Comparison of ENCODE assay signal across 37 cellular contexts in the genomic region with DNA sequence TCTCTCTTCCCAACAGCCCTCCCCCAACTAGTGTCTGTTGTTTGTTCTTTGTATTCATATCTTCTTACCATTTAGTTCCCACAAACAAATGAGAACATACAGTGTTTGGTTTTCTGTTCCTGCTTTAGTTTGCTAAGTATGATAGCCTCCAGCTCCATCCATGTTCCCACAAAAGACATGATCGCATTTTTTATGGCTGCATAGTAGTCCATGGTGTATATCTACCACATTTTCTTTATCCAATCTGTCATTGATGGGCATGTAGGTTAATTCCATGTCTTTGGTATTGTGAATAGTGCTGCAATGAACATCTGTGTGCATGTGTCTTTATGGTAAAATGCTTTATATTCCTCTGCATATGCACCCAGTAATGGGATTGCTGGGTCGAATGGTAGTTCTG.
"Had no signal": no experiment of that assay in that cellular context is flagged by ENCODE, and none has a peak within 500 bp of the region (broad histone marks: within the 10 kb centered on the region; RNA-seq: fewer than 3 reads in every experiment).

No MANE protein-coding gene starts in this region.

- FAIRE-seq: bronchial epithelial cell, TTC549 had no signal

- H3K4me3 Mint-ChIP-seq: activated B cell treated with CpG ODN at 0.5 μM for 24 hours; activated CD4-positive, alpha-beta memory T cell treated with anti-CD3 and anti-CD28 coated beads for 36 hours; activated CD4-positive, alpha-beta T cell treated with anti-CD3 and anti-CD28 coated beads, Interleukin-2, amount 10 ng/mL, durations not matched to agents 24 days and 14 days; activated CD8-positive, alpha-beta T cell treated with anti-CD3 and anti-CD28 coated beads for 36 hours; activated naive CD4-positive, alpha-beta T cell treated with anti-CD3 and anti-CD28 coated beads for 36 hours; activated naive CD8-positive, alpha-beta T cell treated with anti-CD3 and anti-CD28 coated beads for 36 hours; activated T-cell treated with anti-CD3 and anti-CD28 coated beads, Interleukin-2, amount 50 U/mL, for 4 hours; activated T-cell treated with anti-CD3 and anti-CD28 coated beads, Interleukin-2, amount 50 U/mL, for 72 hours; brain; central memory CD8-positive, alpha-beta T cell; T-helper 1 cell treated with Interleukin-12 subunit alpha and Interleukin-12 subunit beta and Interleukin-4 antibody, amounts not matched to agents 30 μg/mL and 1 μg/mL, for 36 hours; T-helper 2 cell treated with Interferon-gamma antibody and Interleukin-4, amounts not matched to agents 5 μg/mL and 100 μg/mL, for 36 hours had no signal

- H3K27me3 ChIP-seq: adrenal gland, cardiac muscle cell had no signal

- H3K4me1 ChIP-seq: adrenal gland had no signal

- DNase-seq: activated B cell treated with CpG ODN at 0.5 μM for 24 hours; activated CD4-positive, alpha-beta memory T cell treated with anti-CD3 and anti-CD28 coated beads for 36 hours; activated CD4-positive, alpha-beta T cell treated with anti-CD3 and anti-CD28 coated beads for 4 hours; activated CD4-positive, alpha-beta T cell treated with anti-CD3 and anti-CD28 coated beads, Interleukin-2, amount 10 ng/mL, durations not matched to agents 24 days and 14 days; activated CD4-positive, alpha-beta T cell treated with anti-CD3 and anti-CD28 coated beads, Interleukin-2, amount 50 U/mL, for 1 hour; activated CD4-positive, alpha-beta T cell treated with anti-CD3 and anti-CD28 coated beads, Interleukin-2, amount 50 U/mL, for 4 hours; activated CD4-positive, CD25-positive, alpha-beta regulatory T cell treated with anti-CD3 and anti-CD28 coated beads, Interleukin-2, amount 50 U/mL, for 72 hours; activated CD8-positive, alpha-beta memory T cell treated with anti-CD3 and anti-CD28 coated beads, Interleukin-2, amount 50 U/mL, for 4 hours; activated CD8-positive, alpha-beta T cell treated with anti-CD3 and anti-CD28 coated beads for 36 hours; activated effector memory CD4-positive, alpha-beta T cell treated with Interleukin-2 at 50 U/mL for 16 hours; activated gamma-delta T cell; activated naive CD4-positive, alpha-beta T cell; activated naive CD4-positive, alpha-beta T cell treated with anti-CD3 and anti-CD28 coated beads for 36 hours; activated naive CD4-positive, alpha-beta T cell treated with anti-CD3 and anti-CD28 coated beads, Interleukin-2, amount 50 U/mL, for 16 hours; activated naive CD8-positive, alpha-beta T cell treated with anti-CD3 and anti-CD28 coated beads for 36 hours; activated T-cell treated with anti-CD3 and anti-CD28 coated beads for 4 hours; activated T-cell treated with anti-CD3 and anti-CD28 coated beads, Interleukin-2, amount 50 U/mL, for 1 hour; activated T-cell treated with anti-CD3 and anti-CD28 coated beads, Interleukin-2, amount 50 U/mL, for 4 hours; activated T-cell treated with anti-CD3 and anti-CD28 coated beads, Interleukin-2, amount 50 U/mL, for 72 hours; adrenal gland; amniotic stem cell; aorta; caudate nucleus; cerebellar nuclear complex; T-helper 1 cell; T-helper 2 cell; T-helper 9 cell had no signal

- H3K27ac Mint-ChIP-seq: activated B cell treated with CpG ODN at 0.5 μM for 24 hours; activated CD4-positive, alpha-beta memory T cell treated with anti-CD3 and anti-CD28 coated beads for 36 hours; activated CD4-positive, alpha-beta T cell treated with anti-CD3 and anti-CD28 coated beads, Interleukin-2, amount 10 ng/mL, durations not matched to agents 24 days and 14 days; activated CD8-positive, alpha-beta T cell treated with anti-CD3 and anti-CD28 coated beads for 36 hours; activated naive CD4-positive, alpha-beta T cell treated with anti-CD3 and anti-CD28 coated beads for 36 hours; activated naive CD4-positive, alpha-beta T cell treated with anti-CD3 and anti-CD28 coated beads, Interleukin-2, amount 50 U/mL, for 72 hours; activated naive CD8-positive, alpha-beta T cell treated with anti-CD3 and anti-CD28 coated beads for 36 hours; activated T-cell treated with anti-CD3 and anti-CD28 coated beads, Interleukin-2, amount 50 U/mL, for 72 hours; activated T-helper 2 cell treated with anti-CD3 and anti-CD28 coated beads, Interferon-gamma antibody, Interleukin-2, Interleukin-4, amounts not matched to agents 10 μg/mL and 5 μg/mL and 100 μg/mL, durations not matched to agents 14 hours and 24 hours and 36 hours; brain; T-helper 1 cell treated with Interleukin-12 subunit alpha and Interleukin-12 subunit beta and Interleukin-4 antibody, amounts not matched to agents 30 μg/mL and 1 μg/mL, for 36 hours; T-helper 2 cell treated with Interferon-gamma antibody and Interleukin-4, amounts not matched to agents 5 μg/mL and 100 μg/mL, for 36 hours had no signal

- H3K36me3 Mint-ChIP-seq: activated CD4-positive, alpha-beta memory T cell treated with anti-CD3 and anti-CD28 coated beads for 36 hours; activated naive CD4-positive, alpha-beta T cell treated with anti-CD3 and anti-CD28 coated beads, Interleukin-2, amount 50 U/mL, for 72 hours; activated naive CD8-positive, alpha-beta T cell treated with anti-CD3 and anti-CD28 coated beads for 36 hours had no signal

- H3K36me3 ChIP-seq: adrenal gland, cardiac muscle cell had no signal

- H3K4me3 ChIP-seq: adrenal gland, cardiac muscle cell had no signal

- H3K4me1 Mint-ChIP-seq: activated B cell treated with CpG ODN at 0.5 μM for 24 hours; activated CD4-positive, alpha-beta T cell treated with anti-CD3 and anti-CD28 coated beads, Interleukin-2, amount 10 ng/mL, durations not matched to agents 24 days and 14 days; activated naive CD8-positive, alpha-beta T cell treated with anti-CD3 and anti-CD28 coated beads for 36 hours; brain; central memory CD8-positive, alpha-beta T cell had no signal

- H3K9me3 ChIP-seq: adrenal gland had no signal

- H3K27me3 Mint-ChIP-seq: activated B cell treated with CpG ODN at 0.5 μM for 24 hours; activated CD4-positive, alpha-beta memory T cell treated with anti-CD3 and anti-CD28 coated beads for 36 hours; activated CD4-positive, alpha-beta T cell treated with anti-CD3 and anti-CD28 coated beads, Interleukin-2, amount 10 ng/mL, durations not matched to agents 24 days and 14 days; activated CD8-positive, alpha-beta T cell treated with anti-CD3 and anti-CD28 coated beads for 36 hours; activated naive CD8-positive, alpha-beta T cell treated with anti-CD3 and anti-CD28 coated beads for 36 hours; central memory CD8-positive, alpha-beta T cell had no signal

- ATAC-seq: activated CD8-positive, alpha-beta T cell treated with anti-CD3 and anti-CD28 coated beads for 36 hours; activated naive CD4-positive, alpha-beta T cell treated with anti-CD3 and anti-CD28 coated beads, Interleukin-2, amount 50 U/mL, for 72 hours; activated T-cell treated with anti-CD3 and anti-CD28 coated beads, Interleukin-2, amount 50 U/mL, for 4 hours; activated T-cell treated with anti-CD3 and anti-CD28 coated beads, Interleukin-2, amount 50 U/mL, for 72 hours had no signal

- H3K27ac ChIP-seq: adrenal gland, cardiac muscle cell, VCaP had no signal

- H3K9me3 Mint-ChIP-seq: activated CD4-positive, alpha-beta memory T cell treated with anti-CD3 and anti-CD28 coated beads for 36 hours; activated CD4-positive, alpha-beta T cell treated with anti-CD3 and anti-CD28 coated beads, Interleukin-2, amount 10 ng/mL, durations not matched to agents 24 days and 14 days; activated CD8-positive, alpha-beta T cell treated with anti-CD3 and anti-CD28 coated beads for 36 hours; activated naive CD4-positive, alpha-beta T cell treated with anti-CD3 and anti-CD28 coated beads for 36 hours; activated naive CD8-positive, alpha-beta T cell treated with anti-CD3 and anti-CD28 coated beads for 36 hours; activated T-cell treated with anti-CD3 and anti-CD28 coated beads, Interleukin-2, amount 50 U/mL, for 4 hours; T-helper 1 cell treated with Interleukin-12 subunit alpha and Interleukin-12 subunit beta and Interleukin-4 antibody, amounts not matched to agents 30 μg/mL and 1 μg/mL, for 36 hours; T-helper 2 cell treated with Interferon-gamma antibody and Interleukin-4, amounts not matched to agents 5 μg/mL and 100 μg/mL, for 36 hours had no signal
